9 cellular contexts compared by ENCODE assay signal in genomic region chr9:107639426-107639825, GRCh38.
DNase-seq lines count a peak whose midpoint lies in the region; ATAC-seq and TF ChIP-seq lines count a peak whose summit lies in the region.
"Had no signal": no experiment of that assay in that cellular context is flagged by ENCODE, and none has a peak within 500 bp of the region (broad histone marks: within the 10 kb centered on the region; RNA-seq: fewer than 3 reads in every experiment).

No MANE protein-coding gene starts in this region.

- H2BK120ac ChIP-seq in neuronal stem cell (ENCODE audit: low read depth, low read length): no peak overlapping the region

- H3K27me3 ChIP-seq in neuronal stem cell (ENCODE audit: control insufficient read depth in 3 of 3, insufficient read depth in 3 of 3, low read depth in 1 of 3, low read length in 3 of 3): peaks cover 0 to 40% (median 20%) of the 10 kb centered on the region in 3 experiments

- no peak overlapping the region for H4K8ac ChIP-seq in neuronal stem cell (ENCODE audit: low read depth, low read length)

- no peak overlapping the region for H2BK5ac ChIP-seq in neuronal stem cell (ENCODE audit: low read length)

- H3K14ac ChIP-seq in neuronal stem cell (ENCODE audit: low read length): no peak overlapping the region

- peaks cover 0 to 3% of the 10 kb centered on the region in 2 donors for H3K36me3 Mint-ChIP-seq in CD14-positive monocyte
- no peaks in the 10 kb centered on the region for H3K36me3 Mint-ChIP-seq in neural crest cell (ENCODE audit: low read depth)
- no peaks in the 10 kb centered on the region for H3K36me3 Mint-ChIP-seq in activated naive CD8-positive, alpha-beta T cell treated with anti-CD3 and anti-CD28 coated beads, Interleukin-2, amount 50 U/mL, for 24 hours (ENCODE audit: low read depth)

- H3K23ac ChIP-seq in neuronal stem cell (ENCODE audit: low read depth, low read length, poor library complexity): no peak overlapping the region

- peak overlapping the region; percentile 97 to 98 (median 98) for H3K27ac Mint-ChIP-seq in CD14-positive monocyte
- H3K27ac Mint-ChIP-seq in neural crest cell (ENCODE audit: unreplicated experiment): no peak overlapping the region
- H3K27ac Mint-ChIP-seq in activated naive CD8-positive, alpha-beta T cell treated with anti-CD3 and anti-CD28 coated beads, Interleukin-2, amount 50 U/mL, for 24 hours: no peak overlapping the region

- no peaks in the 10 kb centered on the region for H3K9me3 ChIP-seq in neuronal stem cell (replicated peaks in 1 of 2; ENCODE audit: control insufficient read depth in 2 of 2, insufficient read depth in 1 of 2, low read depth in 1 of 2, low read length in 2 of 2)

- H3K4me1 ChIP-seq in neuronal stem cell (ENCODE audit: control insufficient read depth in 2 of 2, insufficient read depth in 1 of 2, low read depth in 1 of 2, low read length in 2 of 2): no peaks in the 10 kb centered on the region

- no peak for TF ChIP-seq CTCF in CD14-positive monocyte (IDR thresholded peaks at IDR 0.05)
- TF ChIP-seq CTCF in neural crest cell (conservative IDR thresholded peaks at IDR 0.05): no peak

- H3K4me1 Mint-ChIP-seq in CD14-positive monocyte: peaks cover 59% of the 10 kb centered on the region
- H3K4me1 Mint-ChIP-seq in neural crest cell: peaks cover 46% of the 10 kb centered on the region
- peaks cover 7% of the 10 kb centered on the region for H3K4me1 Mint-ChIP-seq in activated naive CD8-positive, alpha-beta T cell treated with anti-CD3 and anti-CD28 coated beads, Interleukin-2, amount 50 U/mL, for 24 hours

- H3K27me3 Mint-ChIP-seq in CD14-positive monocyte (ENCODE audit: low read depth in 3 of 3) (peaks cover 0 to 5% (median 1%) of the 10 kb centered on the region in 3 donors), neural crest cell (ENCODE audit: low read depth) (peaks cover 18% of the 10 kb centered on the region)
- H3K27me3 Mint-ChIP-seq in activated naive CD8-positive, alpha-beta T cell treated with anti-CD3 and anti-CD28 coated beads, Interleukin-2, amount 50 U/mL, for 24 hours: peaks cover 40% of the 10 kb centered on the region

- H3K4me3 Mint-ChIP-seq in CD14-positive monocyte (no peak overlapping the region), neural crest cell (peak overlapping the region; percentile 82)
- no peak overlapping the region for H3K4me3 Mint-ChIP-seq in activated naive CD8-positive, alpha-beta T cell treated with anti-CD3 and anti-CD28 coated beads, Interleukin-2, amount 50 U/mL, for 24 hours

- no peaks in the 10 kb centered on the region for H3K36me3 ChIP-seq in neuronal stem cell (replicated peaks in 1 of 2; ENCODE audit: control insufficient read depth in 2 of 2, insufficient read depth in 2 of 2, low read length in 2 of 2)

- H3K4me2 ChIP-seq in neuronal stem cell (ENCODE audit: insufficient read depth, low read length, poor library complexity, severe bottlenecking): no peak overlapping the region

- H2AFZ ChIP-seq in neuronal stem cell (ENCODE audit: low read length): no peak overlapping the region

- intact Hi-C loops in CD14-positive monocyte (cut with micrococcal nuclease): loop anchor here (5.0 to 10.0 kb wide), 3 partner anchors 95 to 152 kb away; partner anchors contain the start of gene KLF4 (in 1 of the 2)

- no CpG with 5 or more reads among the region's 4 CpGs for WGBS in neuronal stem cell (ENCODE audit: extremely low coverage in 2 of 2, insufficient read length in 2 of 2, insufficient replicate concordance in 1 of 2), 2 donors

- H3K4ac ChIP-seq in neuronal stem cell (ENCODE audit: low read length): no peak overlapping the region

- no peak overlapping the region for H3K4me3 ChIP-seq in neuronal stem cell (ENCODE audit: low read length in 2 of 2)
- H3K4me3 ChIP-seq: GM12878 had no signal

- H3K9ac ChIP-seq in neuronal stem cell (ENCODE audit: low read depth, low read length, poor library complexity): no peak overlapping the region

- no peak for ATAC-seq in activated naive CD8-positive, alpha-beta T cell treated with anti-CD3 and anti-CD28 coated beads, Interleukin-2, amount 50 U/mL, for 24 hours
- ATAC-seq: GM12878 had no signal

- H3K79me1 ChIP-seq in neuronal stem cell (ENCODE audit: low read depth, low read length): no peaks in the 10 kb centered on the region

- no peak overlapping the region for H3K18ac ChIP-seq in neuronal stem cell (ENCODE audit: low read length)

- no peak overlapping the region for H4K91ac ChIP-seq in neuronal stem cell (ENCODE audit: low read depth, low read length, poor library complexity)

- no peak overlapping the region for H2AK5ac ChIP-seq in neuronal stem cell (ENCODE audit: low read depth, low read length)

- peaks cover 0 to 6% (median 0%) of the 10 kb centered on the region in 7 donors for H3K9me3 Mint-ChIP-seq in CD14-positive monocyte
- no peaks in the 10 kb centered on the region for H3K9me3 Mint-ChIP-seq in neural crest cell
- H3K9me3 Mint-ChIP-seq in activated naive CD8-positive, alpha-beta T cell treated with anti-CD3 and anti-CD28 coated beads, Interleukin-2, amount 50 U/mL, for 24 hours: no peaks in the 10 kb centered on the region

- DNase-seq in CD14-positive monocyte (ENCODE audit: low spot score) (no peak), NCI-H1105 (lab: John Stamatoyannopoulos, UW) (peak; percentile 59), SW480 (ENCODE audit: low spot score) (peak; percentile 30), neural crest cell (ENCODE audit: low read depth, low spot score) (no peak), NCI-H446 (lab: John Stamatoyannopoulos, UW) (no peak), neuronal stem cell (ENCODE audit: low spot score) (no peak), KG1 (lab: John Stamatoyannopoulos, UW) (no peak)
- DNase-seq in activated naive CD8-positive, alpha-beta T cell treated with anti-CD3 and anti-CD28 coated beads, Interleukin-2, amount 50 U/mL, for 24 hours: no peak

- H2BK15ac ChIP-seq in neuronal stem cell (ENCODE audit: low read length): no peak overlapping the region

- H2BK12ac ChIP-seq in neuronal stem cell (ENCODE audit: low read length): no peak overlapping the region

- no peak overlapping the region for H3K27ac ChIP-seq in neuronal stem cell (replicated peaks; ENCODE audit: low read length)

Comparison
In these comparisons a context has a peak if more than half of its experiments do, and no peak if none do; other contexts are left out.
1. DNase-seq: peak in NCI-H1105 (single experiment) and SW480 (single experiment); none in CD14-positive monocyte (single experiment), neural crest cell (single experiment), NCI-H446 (0 of 2), neuronal stem cell (single experiment), KG1 (single experiment) and activated naive CD8-positive, alpha-beta T cell treated with anti-CD3 and anti-CD28 coated beads, Interleukin-2, amount 50 U/mL, for 24 hours (single experiment).
2. H3K27ac Mint-ChIP-seq: peak in CD14-positive monocyte (7 of 7); none in neural crest cell (single experiment) and activated naive CD8-positive, alpha-beta T cell treated with anti-CD3 and anti-CD28 coated beads, Interleukin-2, amount 50 U/mL, for 24 hours (single experiment).